10 cellular contexts compared by ENCODE assay signal in genomic region chr1:1299686-1300351, GRCh38. TPM values are rescaled to one million over a fixed set of nuclear protein-coding genes. Genes with fewer than 3 reads are reported as not detected.
DNase-seq lines count a peak whose midpoint lies in the region; ATAC-seq, FAIRE-seq and TF ChIP-seq lines count a peak whose summit lies in the region.
"Had no signal": no experiment of that assay in that cellular context is flagged by ENCODE, and none has a peak within 500 bp of the region (broad histone marks: within the 10 kb centered on the region; RNA-seq: fewer than 3 reads in every experiment).

No MANE protein-coding gene starts in this region.

- H3K4me3 ChIP-seq in BJ (ENCODE audit: low read depth, low read length) = no peak overlapping the region
- H3K4me3 ChIP-seq in GM12875 (ENCODE audit: low read depth, low read length) = no peak overlapping the region
- H3K4me3 ChIP-seq in keratinocyte (ENCODE audit: control insufficient read depth in 2 of 3, extremely low read depth in 1 of 3, insufficient read depth in 2 of 3, low read depth in 1 of 3, low read length in 3 of 3) = no peak overlapping the region

- H3K9ac ChIP-seq in keratinocyte (ENCODE audit: control insufficient read depth, extremely low read depth, insufficient read depth, low read length) = no peak overlapping the region

- H3K27ac ChIP-seq in VCaP (no peak overlapping the region), keratinocyte (ENCODE audit: control insufficient read depth, insufficient read depth, low read length) (no peak overlapping the region)

- DNase-seq in BJ (ENCODE audit: low read depth) (no peak), keratinocyte (ENCODE audit: low read depth, low spot score) (no peak), posterior vena cava (ENCODE audit: low spot score) (no peak), NCI-H2029 (lab: John Stamatoyannopoulos, UW) (no peak), NCI-H1092 (lab: John Stamatoyannopoulos, UW) (no peak)
- DNase-seq: stimulated activated CD4-positive, alpha-beta T cell treated with anti-CD3 and anti-CD28 coated beads, Interleukin-1b, Interleukin-23, amount 100 ng/mL, for 48 hours had no signal

- H2AFZ ChIP-seq in keratinocyte (ENCODE audit: control insufficient read depth, low read length) = no peak overlapping the region

- peaks cover 22% of the 10 kb centered on the region for H3K4me1 ChIP-seq in keratinocyte (ENCODE audit: control insufficient read depth, extremely low read depth, insufficient read depth, low read length)

- H3K9me1 ChIP-seq in keratinocyte (ENCODE audit: control insufficient read depth, extremely low read depth, insufficient read depth, low read length) = no peaks in the 10 kb centered on the region

- dilution Hi-C loops in keratinocyte (cut with MboI; ENCODE audit: extremely low pct_ligation_motif_present, low sequenced_read_pairs) = no loop called here

- no peaks in the 10 kb centered on the region for H3K9me3 ChIP-seq in keratinocyte (ENCODE audit: control insufficient read depth, low read depth, low read length)

- ATAC-seq in GM19452 (IDR thresholded peaks at IDR 0.05; ENCODE audit: unreplicated experiment) = no peak

- intact Hi-C loops in posterior vena cava (cut with DNase I) = no loop called here

- POLR2A ChIA-PET in BJ (lab: Charles Lee) = no interaction called here

- H3K27me3 ChIP-seq in BJ (ENCODE audit: control insufficient read depth, insufficient read depth, low read length) (no peaks in the 10 kb centered on the region), keratinocyte (ENCODE audit: control insufficient read depth, extremely low read depth, insufficient read depth, low read length) (no peaks in the 10 kb centered on the region)

- no peak for FAIRE-seq in keratinocyte (lab: Jason Lieb, UNC)
- FAIRE-seq: RCC 7860 had no signal

- H3K79me2 ChIP-seq in keratinocyte (ENCODE audit: control insufficient read depth, insufficient read depth, low read length) = peaks cover 3% of the 10 kb centered on the region

- CTCF ChIA-PET in BJ (lab: Yijun Ruan, JAX) = interaction anchor here (1.3 to 3.2 kb wide), 2 partner anchors 8 to 177 kb away, joined by 3 to 9 read pairs; no protein-coding TSS in a partner anchor

- TF ChIP-seq CTCF in BJ (IDR thresholded peaks at IDR 0.05; ENCODE audit: insufficient read depth, low read depth, low read length) = peak; percentile 24
- peak; percentile 80 for TF ChIP-seq CTCF in GM12875 (IDR thresholded peaks at IDR 0.05; ENCODE audit: borderline replicate concordance, insufficient read depth, low read depth, low read length)
- peak; percentile 54 for TF ChIP-seq CTCF in VCaP (conservative IDR thresholded peaks at IDR 0.05)
- TF ChIP-seq CTCF in keratinocyte (optimal IDR thresholded peaks at IDR 0.05 in 1 of 3, IDR thresholded peaks at IDR 0.05 in 1 of 3, conservative IDR thresholded peaks at IDR 0.05 in 1 of 3; ENCODE audit: extremely low read depth in 1 of 3, insufficient read depth in 2 of 3, low read length in 3 of 3) = peak in 2 of 3 experiments; percentile 44 to 51

- H3K36me3 ChIP-seq in BJ (ENCODE audit: control insufficient read depth, insufficient read depth, low read length) (peaks cover 17% of the 10 kb centered on the region), keratinocyte (ENCODE audit: control insufficient read depth in 2 of 2, extremely low read depth in 1 of 2, insufficient read depth in 2 of 2, low read length in 2 of 2) (peaks cover 0 to 1% of the 10 kb centered on the region in 2 experiments)

- H4K20me1 ChIP-seq in keratinocyte (ENCODE audit: control insufficient read depth, extremely low read depth, insufficient read depth, low read length) = no peaks in the 10 kb centered on the region

- no peak overlapping the region for H3K4me2 ChIP-seq in keratinocyte (ENCODE audit: control insufficient read depth, extremely low read depth, insufficient read depth, low read depth, low read length)

RNA-seq across cellular contexts. Expression of gene ACAP3, which starts 7.9 kb away (rescaled TPM):
- polyA plus RNA-seq in BJ (2011; rRNA removed) (19.5 and 33.9 TPM in 2 replicates), keratinocyte (13.4 to 45.8 TPM (median 17.4 TPM) in 3 replicates)
- 26.2 and 30.9 TPM in 2 replicates for polyA minus RNA-seq in BJ (2011; rRNA and poly(A)+ RNA removed)
- polyA plus RNA-seq in keratinocyte (2011; ENCODE audit: low read depth) = 11.6 TPM
- polyA plus RNA-seq in keratinocyte (2011; cell fraction: cytosol; rRNA removed) = 6.8 and 11.9 TPM in 2 replicates
- polyA plus RNA-seq in keratinocyte (2011; cell fraction: nucleus; rRNA removed) = 114 and 161 TPM in 2 replicates
- 23.3 TPM in 2 replicates for polyA plus RNA-seq in keratinocyte (2012; ENCODE audit: low replicate concordance)
- 19.9 to 32.3 TPM (median 29.2 TPM) in 3 replicates for polyA minus RNA-seq in keratinocyte
- 55.4 TPM for polyA minus RNA-seq in keratinocyte (2011; cell fraction: cytosol; rRNA and poly(A)+ RNA removed)
- polyA minus RNA-seq in keratinocyte (2011; cell fraction: nucleus; rRNA and poly(A)+ RNA removed) = 47.2 and 52.3 TPM in 2 replicates
- 10 to 100 TPM; 40.9 to 50.9 TPM for total RNA-seq in posterior vena cava

RNA-seq across cellular contexts. Expression of gene PUSL1, which starts 8.6 kb away (rescaled TPM):
- 11.9 and 18.2 TPM in 2 replicates for polyA plus RNA-seq in BJ (2011; rRNA removed)
- 3.8 and 4.9 TPM in 2 replicates for polyA minus RNA-seq in BJ (2011; rRNA and poly(A)+ RNA removed)
- 11.4 to 20.5 TPM (median 14.9 TPM) in 3 replicates for polyA plus RNA-seq in keratinocyte
- polyA plus RNA-seq in keratinocyte (2011; ENCODE audit: low read depth) = 2.0 TPM
- 8.6 and 26.5 TPM in 2 replicates for polyA plus RNA-seq in keratinocyte (2011; cell fraction: cytosol; rRNA removed)
- polyA plus RNA-seq in keratinocyte (2011; cell fraction: nucleus; rRNA removed) = 12.2 and 16.8 TPM in 2 replicates
- 9.1 and 19.4 TPM in 2 replicates for polyA plus RNA-seq in keratinocyte (2012; ENCODE audit: low replicate concordance)
- polyA minus RNA-seq in keratinocyte = 3.8 to 11.5 TPM (median 4.9 TPM) in 3 replicates
- 22.4 TPM for polyA minus RNA-seq in keratinocyte (2011; cell fraction: cytosol; rRNA and poly(A)+ RNA removed)
- 7.5 and 17.3 TPM in 2 replicates for polyA minus RNA-seq in keratinocyte (2011; cell fraction: nucleus; rRNA and poly(A)+ RNA removed)
- 10 to 100 TPM in 1 of 2 donors, 1 to 10 TPM in 1; 8.3 to 10.5 TPM for total RNA-seq in posterior vena cava

RNA-seq across cellular contexts. Expression of gene SCNN1D, which starts 19.6 kb away (rescaled TPM):
- polyA plus RNA-seq in BJ (2011; rRNA removed) (1.1 and 1.9 TPM in 2 replicates), keratinocyte (0.08 to 0.32 TPM (median 0.16 TPM) in 3 replicates)
- 0.15 and 0.24 TPM in 2 replicates for polyA minus RNA-seq in BJ (2011; rRNA and poly(A)+ RNA removed)
- polyA plus RNA-seq in keratinocyte (2011; ENCODE audit: low read depth) = 0.16 TPM
- 0.04 and 0.05 TPM in 2 replicates for polyA plus RNA-seq in keratinocyte (2011; cell fraction: cytosol; rRNA removed)
- polyA plus RNA-seq in keratinocyte (2011; cell fraction: nucleus; rRNA removed) = 0.94 and 1.3 TPM in 2 replicates
- 0.44 and 0.93 TPM in 2 replicates for polyA plus RNA-seq in keratinocyte (2012; ENCODE audit: low replicate concordance)
- polyA minus RNA-seq in keratinocyte = not detected in 3 replicates
- polyA minus RNA-seq in keratinocyte (2011; cell fraction: cytosol; rRNA and poly(A)+ RNA removed) = not detected
- polyA minus RNA-seq in keratinocyte (2011; cell fraction: nucleus; rRNA and poly(A)+ RNA removed) = 0.32 and 0.39 TPM in 2 replicates
- 1 to 10 TPM; 1.8 to 6.1 TPM for total RNA-seq in posterior vena cava

RNA-seq across cellular contexts. Expression of gene INTS11, which starts 24.6 kb away (rescaled TPM):
- polyA plus RNA-seq in BJ (2011; rRNA removed) = 52.0 and 95.8 TPM in 2 replicates
- 65.8 and 103 TPM in 2 replicates for polyA minus RNA-seq in BJ (2011; rRNA and poly(A)+ RNA removed)
- 70.4 to 89.8 TPM (median 76.9 TPM) in 3 replicates for polyA plus RNA-seq in keratinocyte
- polyA plus RNA-seq in keratinocyte (2011; ENCODE audit: low read depth) = 33.3 TPM
- 53.8 and 70.3 TPM in 2 replicates for polyA plus RNA-seq in keratinocyte (2011; cell fraction: cytosol; rRNA removed)
- polyA plus RNA-seq in keratinocyte (2011; cell fraction: nucleus; rRNA removed) = 165 and 204 TPM in 2 replicates
- polyA plus RNA-seq in keratinocyte (2012; ENCODE audit: low replicate concordance) = 69.7 and 83.9 TPM in 2 replicates
- 73.3 to 216 TPM (median 94.2 TPM) in 3 replicates for polyA minus RNA-seq in keratinocyte
- 63.5 TPM for polyA minus RNA-seq in keratinocyte (2011; cell fraction: cytosol; rRNA and poly(A)+ RNA removed)
- 66.9 and 70.7 TPM in 2 replicates for polyA minus RNA-seq in keratinocyte (2011; cell fraction: nucleus; rRNA and poly(A)+ RNA removed)
- total RNA-seq in posterior vena cava = 10 to 100 TPM; 61.8 to 65.6 TPM

RNA-seq across cellular contexts. Expression of gene CPTP, which starts 24.8 kb away (rescaled TPM):
- polyA plus RNA-seq in BJ (2011; rRNA removed) (11.1 and 14.2 TPM in 2 replicates), keratinocyte (5.8 to 14.0 TPM (median 11.8 TPM) in 3 replicates)
- polyA minus RNA-seq in BJ (2011; rRNA and poly(A)+ RNA removed) = 5.4 and 7.7 TPM in 2 replicates
- 4.4 TPM for polyA plus RNA-seq in keratinocyte (2011; ENCODE audit: low read depth)
- polyA plus RNA-seq in keratinocyte (2011; cell fraction: cytosol; rRNA removed) = 9.4 and 26.1 TPM in 2 replicates
- polyA plus RNA-seq in keratinocyte (2011; cell fraction: nucleus; rRNA removed) = 8.9 and 14.9 TPM in 2 replicates
- 20.3 and 26.7 TPM in 2 replicates for polyA plus RNA-seq in keratinocyte (2012; ENCODE audit: low replicate concordance)
- polyA minus RNA-seq in keratinocyte = 3.9 to 12.4 TPM (median 7.6 TPM) in 3 replicates
- polyA minus RNA-seq in keratinocyte (2011; cell fraction: cytosol; rRNA and poly(A)+ RNA removed) = 65.6 TPM
- 11.9 and 14.7 TPM in 2 replicates for polyA minus RNA-seq in keratinocyte (2011; cell fraction: nucleus; rRNA and poly(A)+ RNA removed)
- 10 to 100 TPM; 11.6 to 14.1 TPM for total RNA-seq in posterior vena cava

Comparison
In these comparisons a context has a peak if more than half of its experiments do, and no peak if none do; other contexts are left out.
1. CTCF ChIP-seq: peak in every context shown above with its lines; median percentile 80 in GM12875; 54 in VCaP; 48 in keratinocyte; 24 in BJ.